27 cellular contexts compared by ENCODE assay signal in genomic region chr6:4661391-4661790, GRCh38.
"Had no signal": no experiment of that assay in that cellular context is flagged by ENCODE, and none has a peak within 500 bp of the region (broad histone marks: within the 10 kb centered on the region; RNA-seq: fewer than 3 reads in every experiment).

No MANE protein-coding gene starts in this region.

- H3K9me3 ChIP-seq: heart left ventricle, lower lobe of right lung, mucosa of descending colon, ovary, transverse colon had no signal

- DNase-seq: activated CD4-positive, alpha-beta T cell treated with anti-CD3 and anti-CD28 coated beads for 48 hours; activated CD4-positive, alpha-beta T cell treated with anti-CD3 and anti-CD28 coated beads, Interleukin-2, amount 50 U/mL, for 48 hours; activated CD8-positive, alpha-beta memory T cell treated with anti-CD3 and anti-CD28 coated beads, Interleukin-2, amount 50 U/mL, for 4 hours; activated gamma-delta T cell; activated naive CD4-positive, alpha-beta T cell treated with anti-CD3 and anti-CD28 coated beads, Interleukin-2, amount 10 ng/mL, durations not matched to agents 7 days and 5 days; activated naive CD8-positive, alpha-beta T cell treated with anti-CD3 and anti-CD28 coated beads, Interleukin-2, amount 10 ng/mL, durations not matched to agents 7 days and 5 days; activated T-cell treated with anti-CD3 and anti-CD28 coated beads, Interleukin-2, amount 50 U/mL, for 24 hours; brain microvascular endothelial cell; endodermal cell; foreskin fibroblast; hypothalamus; kidney glomerular epithelial cell; lower lobe of right lung; mesendoderm; mucosa of descending colon; ovary; retina; stimulated activated CD4-positive, alpha-beta T cell treated with anti-CD3 and anti-CD28 coated beads, Interleukin-2, amount 100 ng/mL, for 24 hours; stimulated activated naive B cell treated with anti-CD40 and anti-IgM and Interleukin-4, amounts not matched to agents 10 μg/mL and 1 μg/mL and 100 μg/mL, for 72 hours; T-helper 1 cell; transverse colon had no signal

- H3K27ac ChIP-seq: brain microvascular endothelial cell, lower lobe of right lung, ovary, transverse colon, VCaP had no signal

- H3K36me3 ChIP-seq: brain microvascular endothelial cell, heart left ventricle, lower lobe of right lung, ovary, transverse colon had no signal

- H3K4me3 ChIP-seq: lower lobe of right lung, mucosa of descending colon, ovary, smooth muscle cell, transverse colon had no signal

- H3K27me3 ChIP-seq: brain microvascular endothelial cell, heart left ventricle, ovary, transverse colon had no signal

- ATAC-seq: activated CD4-positive, CD25-positive, alpha-beta regulatory T cell treated with anti-CD3 and anti-CD28 coated beads, Interleukin-2, amount 50 U/mL, for 24 hours; esophagus mucosa; left lobe of liver; lower lobe of right lung; stimulated activated naive B cell treated with anti-CD40 and anti-IgM and Interleukin-4, amounts not matched to agents 10 μg/mL and 1 μg/mL and 100 μg/mL, for 72 hours had no signal

- H3K4me1 ChIP-seq: lower lobe of right lung, transverse colon had no signal
